ENCODE assay signal across 1 cellular context in the genomic region with DNA sequence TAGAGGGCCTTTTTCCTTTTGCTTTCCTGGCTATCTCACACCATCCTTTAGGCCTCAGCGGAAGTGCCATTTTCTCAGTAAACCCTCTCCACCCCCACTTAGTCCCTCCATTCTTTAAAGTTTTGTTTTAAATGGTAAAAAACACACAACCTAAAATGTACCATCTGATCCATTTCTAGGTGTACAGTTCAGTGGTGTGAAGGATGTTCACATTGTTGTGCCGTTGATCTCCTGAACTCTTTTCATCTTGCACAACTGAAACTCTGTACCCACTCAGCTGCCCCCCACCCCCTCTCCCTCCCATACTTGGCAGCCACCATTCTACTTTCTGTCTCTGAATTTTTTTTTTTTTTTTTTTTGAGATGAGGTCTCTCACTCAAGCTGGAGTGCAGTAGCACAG.
A peak's percentile ranks its signal among the peaks of the same experiment; 100 is the strongest.
TF ChIP-seq lines count a peak whose summit lies in the region.

No MANE protein-coding gene starts in this region.

TF ChIP-seq in liver, 16 proteins besides CTCF, POLR2A, EP300 and RAD21:
- TF ChIP-seq HNF4A (conservative IDR thresholded peaks at IDR 0.05) (peak in 1 of 2 donors; percentile 64), FOXA1 (IDR thresholded peaks at IDR 0.05) (no peak)
